ENCODE assay signal across 1 cellular context in the genomic region with DNA sequence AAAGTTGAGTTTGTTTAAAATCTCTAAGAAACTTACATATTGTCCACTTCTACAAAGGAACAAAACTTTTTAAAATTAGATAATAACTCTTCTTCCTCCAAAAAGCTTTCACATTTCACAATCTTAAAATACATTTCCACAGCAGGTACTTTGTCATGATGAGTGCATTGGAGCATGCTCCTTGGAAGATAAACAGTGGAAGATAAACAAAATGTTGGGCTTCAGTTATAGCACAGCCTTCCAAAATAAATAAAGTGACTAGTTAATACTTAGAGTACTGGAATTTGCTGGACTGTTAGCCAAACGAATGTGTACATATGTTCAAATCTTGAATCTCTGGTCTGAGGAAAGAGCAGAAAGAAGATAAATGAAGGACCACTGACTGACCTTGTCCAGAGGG.
TF ChIP-seq lines count a peak whose summit lies in the region.

No MANE protein-coding gene starts in this region.

TF ChIP-seq in H1, 55 proteins besides CTCF, POLR2A, EP300 and RAD21 (continued from another document):
- TF ChIP-seq, protein P1, sequence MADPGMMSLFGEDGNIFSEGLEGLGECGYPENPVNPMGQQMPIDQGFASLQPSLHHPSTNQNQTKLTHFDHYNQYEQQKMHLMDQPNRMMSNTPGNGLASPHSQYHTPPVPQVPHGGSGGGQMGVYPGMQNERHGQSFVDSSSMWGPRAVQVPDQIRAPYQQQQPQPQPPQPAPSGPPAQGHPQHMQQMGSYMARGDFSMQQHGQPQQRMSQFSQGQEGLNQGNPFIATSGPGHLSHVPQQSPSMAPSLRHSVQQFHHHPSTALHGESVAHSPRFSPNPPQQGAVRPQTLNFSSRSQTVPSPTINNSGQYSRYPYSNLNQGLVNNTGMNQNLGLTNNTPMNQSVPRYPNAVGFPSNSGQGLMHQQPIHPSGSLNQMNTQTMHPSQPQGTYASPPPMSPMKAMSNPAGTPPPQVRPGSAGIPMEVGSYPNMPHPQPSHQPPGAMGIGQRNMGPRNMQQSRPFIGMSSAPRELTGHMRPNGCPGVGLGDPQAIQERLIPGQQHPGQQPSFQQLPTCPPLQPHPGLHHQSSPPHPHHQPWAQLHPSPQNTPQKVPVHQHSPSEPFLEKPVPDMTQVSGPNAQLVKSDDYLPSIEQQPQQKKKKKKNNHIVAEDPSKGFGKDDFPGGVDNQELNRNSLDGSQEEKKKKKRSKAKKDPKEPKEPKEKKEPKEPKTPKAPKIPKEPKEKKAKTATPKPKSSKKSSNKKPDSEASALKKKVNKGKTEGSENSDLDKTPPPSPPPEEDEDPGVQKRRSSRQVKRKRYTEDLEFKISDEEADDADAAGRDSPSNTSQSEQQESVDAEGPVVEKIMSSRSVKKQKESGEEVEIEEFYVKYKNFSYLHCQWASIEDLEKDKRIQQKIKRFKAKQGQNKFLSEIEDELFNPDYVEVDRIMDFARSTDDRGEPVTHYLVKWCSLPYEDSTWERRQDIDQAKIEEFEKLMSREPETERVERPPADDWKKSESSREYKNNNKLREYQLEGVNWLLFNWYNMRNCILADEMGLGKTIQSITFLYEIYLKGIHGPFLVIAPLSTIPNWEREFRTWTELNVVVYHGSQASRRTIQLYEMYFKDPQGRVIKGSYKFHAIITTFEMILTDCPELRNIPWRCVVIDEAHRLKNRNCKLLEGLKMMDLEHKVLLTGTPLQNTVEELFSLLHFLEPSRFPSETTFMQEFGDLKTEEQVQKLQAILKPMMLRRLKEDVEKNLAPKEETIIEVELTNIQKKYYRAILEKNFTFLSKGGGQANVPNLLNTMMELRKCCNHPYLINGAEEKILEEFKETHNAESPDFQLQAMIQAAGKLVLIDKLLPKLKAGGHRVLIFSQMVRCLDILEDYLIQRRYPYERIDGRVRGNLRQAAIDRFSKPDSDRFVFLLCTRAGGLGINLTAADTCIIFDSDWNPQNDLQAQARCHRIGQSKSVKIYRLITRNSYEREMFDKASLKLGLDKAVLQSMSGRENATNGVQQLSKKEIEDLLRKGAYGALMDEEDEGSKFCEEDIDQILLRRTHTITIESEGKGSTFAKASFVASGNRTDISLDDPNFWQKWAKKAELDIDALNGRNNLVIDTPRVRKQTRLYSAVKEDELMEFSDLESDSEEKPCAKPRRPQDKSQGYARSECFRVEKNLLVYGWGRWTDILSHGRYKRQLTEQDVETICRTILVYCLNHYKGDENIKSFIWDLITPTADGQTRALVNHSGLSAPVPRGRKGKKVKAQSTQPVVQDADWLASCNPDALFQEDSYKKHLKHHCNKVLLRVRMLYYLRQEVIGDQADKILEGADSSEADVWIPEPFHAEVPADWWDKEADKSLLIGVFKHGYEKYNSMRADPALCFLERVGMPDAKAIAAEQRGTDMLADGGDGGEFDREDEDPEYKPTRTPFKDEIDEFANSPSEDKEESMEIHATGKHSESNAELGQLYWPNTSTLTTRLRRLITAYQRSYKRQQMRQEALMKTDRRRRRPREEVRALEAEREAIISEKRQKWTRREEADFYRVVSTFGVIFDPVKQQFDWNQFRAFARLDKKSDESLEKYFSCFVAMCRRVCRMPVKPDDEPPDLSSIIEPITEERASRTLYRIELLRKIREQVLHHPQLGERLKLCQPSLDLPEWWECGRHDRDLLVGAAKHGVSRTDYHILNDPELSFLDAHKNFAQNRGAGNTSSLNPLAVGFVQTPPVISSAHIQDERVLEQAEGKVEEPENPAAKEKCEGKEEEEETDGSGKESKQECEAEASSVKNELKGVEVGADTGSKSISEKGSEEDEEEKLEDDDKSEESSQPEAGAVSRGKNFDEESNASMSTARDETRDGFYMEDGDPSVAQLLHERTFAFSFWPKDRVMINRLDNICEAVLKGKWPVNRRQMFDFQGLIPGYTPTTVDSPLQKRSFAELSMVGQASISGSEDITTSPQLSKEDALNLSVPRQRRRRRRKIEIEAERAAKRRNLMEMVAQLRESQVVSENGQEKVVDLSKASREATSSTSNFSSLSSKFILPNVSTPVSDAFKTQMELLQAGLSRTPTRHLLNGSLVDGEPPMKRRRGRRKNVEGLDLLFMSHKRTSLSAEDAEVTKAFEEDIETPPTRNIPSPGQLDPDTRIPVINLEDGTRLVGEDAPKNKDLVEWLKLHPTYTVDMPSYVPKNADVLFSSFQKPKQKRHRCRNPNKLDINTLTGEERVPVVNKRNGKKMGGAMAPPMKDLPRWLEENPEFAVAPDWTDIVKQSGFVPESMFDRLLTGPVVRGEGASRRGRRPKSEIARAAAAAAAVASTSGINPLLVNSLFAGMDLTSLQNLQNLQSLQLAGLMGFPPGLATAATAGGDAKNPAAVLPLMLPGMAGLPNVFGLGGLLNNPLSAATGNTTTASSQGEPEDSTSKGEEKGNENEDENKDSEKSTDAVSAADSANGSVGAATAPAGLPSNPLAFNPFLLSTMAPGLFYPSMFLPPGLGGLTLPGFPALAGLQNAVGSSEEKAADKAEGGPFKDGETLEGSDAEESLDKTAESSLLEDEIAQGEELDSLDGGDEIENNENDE (IDR thresholded peaks at IDR 0.05; ENCODE audit: insufficient replicate concordance, low read length): no peak
- no peak for TF ChIP-seq SRF (IDR thresholded peaks at IDR 0.05; ENCODE audit: low read depth, low read length)
- no peak for TF ChIP-seq RFX5 (IDR thresholded peaks at IDR 0.05; ENCODE audit: borderline replicate concordance, low read depth, low read length)
- no peak for TF ChIP-seq ASH2L (IDR thresholded peaks at IDR 0.05; ENCODE audit: low read length)
- no peak for TF ChIP-seq RBBP5 (IDR thresholded peaks at IDR 0.05; ENCODE audit: borderline replicate concordance, low read depth, low read length)
- TF ChIP-seq, protein P2, sequence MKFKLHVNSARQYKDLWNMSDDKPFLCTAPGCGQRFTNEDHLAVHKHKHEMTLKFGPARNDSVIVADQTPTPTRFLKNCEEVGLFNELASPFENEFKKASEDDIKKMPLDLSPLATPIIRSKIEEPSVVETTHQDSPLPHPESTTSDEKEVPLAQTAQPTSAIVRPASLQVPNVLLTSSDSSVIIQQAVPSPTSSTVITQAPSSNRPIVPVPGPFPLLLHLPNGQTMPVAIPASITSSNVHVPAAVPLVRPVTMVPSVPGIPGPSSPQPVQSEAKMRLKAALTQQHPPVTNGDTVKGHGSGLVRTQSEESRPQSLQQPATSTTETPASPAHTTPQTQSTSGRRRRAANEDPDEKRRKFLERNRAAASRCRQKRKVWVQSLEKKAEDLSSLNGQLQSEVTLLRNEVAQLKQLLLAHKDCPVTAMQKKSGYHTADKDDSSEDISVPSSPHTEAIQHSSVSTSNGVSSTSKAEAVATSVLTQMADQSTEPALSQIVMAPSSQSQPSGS (IDR thresholded peaks at IDR 0.05; ENCODE audit: low read length): no peak
- TF ChIP-seq TEAD4 (IDR thresholded peaks at IDR 0.05; ENCODE audit: low read depth, low read length): no peak
- no peak for TF ChIP-seq GTF2F1 (IDR thresholded peaks at IDR 0.05; ENCODE audit: borderline replicate concordance, low read depth, low read length)
- TF ChIP-seq JUN (IDR thresholded peaks at IDR 0.05; ENCODE audit: low read depth, low read length): no peak
- TF ChIP-seq CBX8 (IDR thresholded peaks at IDR 0.05; ENCODE audit: borderline replicate concordance, low read depth, low read length): no peak
- no peak for TF ChIP-seq EGR1 (IDR thresholded peaks at IDR 0.05; ENCODE audit: borderline replicate concordance, low read depth, low read length)
- no peak for TF ChIP-seq CHD2 (IDR thresholded peaks at IDR 0.05; ENCODE audit: low read length)
- TF ChIP-seq ZNF274 (IDR thresholded peaks at IDR 0.05; ENCODE audit: borderline replicate concordance, extremely low read depth, low read length): no peak
TF ChIP-seq in H1: peak in this region for 0.
